In the genomic region with DNA sequence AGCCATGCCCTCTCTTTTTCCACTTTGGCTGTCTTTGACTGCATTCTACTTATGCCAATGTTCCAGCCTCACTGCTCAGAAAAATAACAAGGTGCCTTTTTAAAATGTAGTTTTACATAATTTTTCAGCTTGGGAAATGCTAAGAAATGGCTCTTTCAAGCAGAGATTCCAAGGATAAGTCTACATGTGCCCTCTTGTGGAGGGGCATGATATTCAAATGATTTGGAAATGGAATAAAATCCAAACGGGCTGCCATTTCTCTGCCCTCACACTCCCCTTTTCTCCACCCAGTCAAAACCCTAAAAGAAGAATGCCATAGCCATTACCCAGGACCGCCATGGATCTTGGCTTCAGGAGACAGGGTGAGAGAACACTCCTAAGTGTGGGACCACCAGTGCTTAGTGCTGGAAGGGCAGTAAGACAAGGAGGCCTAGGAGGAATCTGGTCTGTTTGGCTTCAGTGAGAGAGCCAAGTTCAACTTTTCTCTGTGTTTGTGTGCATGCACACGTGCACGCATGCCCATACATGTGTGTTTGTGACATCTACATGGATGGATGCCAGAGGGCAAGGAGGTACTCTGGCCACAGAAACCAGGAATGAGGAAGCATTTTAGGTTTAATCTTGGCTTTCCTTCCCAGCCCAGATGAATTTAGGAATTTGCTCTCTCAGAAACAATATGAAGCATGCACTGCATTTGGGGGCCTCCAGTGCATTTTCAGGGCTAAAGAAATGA, we compare ENCODE assay signal across 14 cellular contexts.
A peak's percentile ranks its signal among the peaks of the same experiment; 100 is the strongest.
DNase-seq lines count a peak whose midpoint lies in the region; ATAC-seq and TF ChIP-seq lines count a peak whose summit lies in the region.
"Had no signal": no experiment of that assay in that cellular context is flagged by ENCODE, and none has a peak within 500 bp of the region (broad histone marks: within the 10 kb centered on the region; RNA-seq: fewer than 3 reads in every experiment).

No MANE protein-coding gene starts in this region.

- no peaks in the 10 kb centered on the region for H4K20me1 ChIP-seq in osteoblast (ENCODE audit: insufficient read depth, low read length)

- H3K9me3 ChIP-seq in osteoblast (ENCODE audit: low read depth, low read length): no peaks in the 10 kb centered on the region
- H3K9me3 ChIP-seq in upper lobe of left lung: no peaks in the 10 kb centered on the region
- H3K9me3 ChIP-seq: vagina had no signal

- peaks cover 4% of the 10 kb centered on the region for H3K27me3 ChIP-seq in osteoblast (ENCODE audit: insufficient read depth, low read length)
- H3K27me3 ChIP-seq in upper lobe of left lung: no peaks in the 10 kb centered on the region
- H3K27me3 ChIP-seq: vagina had no signal

- TF ChIP-seq CTCF in osteoblast (IDR thresholded peaks at IDR 0.05; ENCODE audit: extremely low read depth, low read depth, low read length): peak; percentile 54
- no peak for TF ChIP-seq CTCF in upper lobe of left lung (IDR thresholded peaks at IDR 0.05)

- TF ChIP-seq POLR2A in upper lobe of left lung (IDR thresholded peaks at IDR 0.05): no peak

- H3K9me3 Mint-ChIP-seq in activated naive CD4-positive, alpha-beta T cell treated with anti-CD3 and anti-CD28 coated beads, Interleukin-2, amount 50 U/mL, for 72 hours: no peaks in the 10 kb centered on the region
- H3K9me3 Mint-ChIP-seq: activated T-cell treated with anti-CD3 and anti-CD28 coated beads, Interleukin-2, amount 50 U/mL, for 4 hours; memory B cell had no signal

- DNase-seq in GM03348 (ENCODE audit: low spot score) (peak; percentile 68), NCI-H748 (lab: John Stamatoyannopoulos, UW; ENCODE audit: unreplicated experiment) (peak; percentile 57), epidermal melanocyte (ENCODE audit: insufficient read length, low spot score) (peak; percentile 42), osteoblast (ENCODE audit: insufficient read length, low spot score, missing footprints) (no peak), upper lobe of left lung (no peak), T-helper 9 cell (no peak)
- no peak for DNase-seq in activated naive CD4-positive, alpha-beta T cell treated with anti-CD3 and anti-CD28 coated beads, Interleukin-2, amount 50 U/mL, for 72 hours (ENCODE audit: low spot score in 2 of 2)
- DNase-seq: activated T-cell treated with anti-CD3 and anti-CD28 coated beads, Interleukin-2, amount 50 U/mL, for 4 hours; effector CD4-positive, alpha-beta T cell; NCI-H1436 treated with DMSO at 0.1 percent for 48 hours; stimulated activated CD4-positive, alpha-beta T cell treated with anti-CD3 and anti-CD28 coated beads, Interleukin-4, amount 100 ng/mL, for 4 hours had no signal

- H3K4me1 ChIP-seq in osteoblast (ENCODE audit: insufficient read depth, low read length) (no peaks in the 10 kb centered on the region), upper lobe of left lung (no peaks in the 10 kb centered on the region)
- H3K4me1 ChIP-seq: vagina had no signal

- H3K79me2 ChIP-seq in osteoblast (ENCODE audit: insufficient read depth, low read length): no peaks in the 10 kb centered on the region

- H3K36me3 Mint-ChIP-seq in activated naive CD4-positive, alpha-beta T cell treated with anti-CD3 and anti-CD28 coated beads, Interleukin-2, amount 50 U/mL, for 72 hours: no peaks in the 10 kb centered on the region
- H3K36me3 Mint-ChIP-seq: memory B cell had no signal

- H3K36me3 ChIP-seq in osteoblast (ENCODE audit: insufficient read depth, low read length): no peaks in the 10 kb centered on the region
- no peaks in the 10 kb centered on the region for H3K36me3 ChIP-seq in upper lobe of left lung
- H3K36me3 ChIP-seq: vagina had no signal

- no peak overlapping the region for H3K4me2 ChIP-seq in osteoblast (ENCODE audit: insufficient read depth, low read length)

- no peak overlapping the region for H2AFZ ChIP-seq in osteoblast (ENCODE audit: low read length)

- H3K27ac Mint-ChIP-seq in activated naive CD4-positive, alpha-beta T cell treated with anti-CD3 and anti-CD28 coated beads, Interleukin-2, amount 50 U/mL, for 72 hours: no peak overlapping the region
- H3K27ac Mint-ChIP-seq: memory B cell had no signal

- TF ChIP-seq EP300 in upper lobe of left lung (IDR thresholded peaks at IDR 0.05): no peak

- H3K27ac ChIP-seq in osteoblast (ENCODE audit: low read depth, low read length) (no peak overlapping the region), upper lobe of left lung (no peak overlapping the region)
- H3K27ac ChIP-seq: vagina had no signal

- no peak for ATAC-seq in activated naive CD4-positive, alpha-beta T cell treated with anti-CD3 and anti-CD28 coated beads, Interleukin-2, amount 50 U/mL, for 72 hours
- ATAC-seq in HG02938 (IDR thresholded peaks at IDR 0.05; ENCODE audit: unreplicated experiment): no peak
- ATAC-seq in upper lobe of left lung (ENCODE audit: low FRiP score in 2 of 2): no peak
- ATAC-seq: activated T-cell treated with anti-CD3 and anti-CD28 coated beads, Interleukin-2, amount 50 U/mL, for 4 hours had no signal

- H3K4me3 ChIP-seq in osteoblast (ENCODE audit: insufficient read depth, low read length) (no peak overlapping the region), upper lobe of left lung (no peak overlapping the region)
- H3K4me3 ChIP-seq: vagina had no signal

- 61 to 73% methylated on average over 4 of the region's 4 CpGs for WGBS in upper lobe of left lung, 2 donors

Comparison
In these comparisons a context has a peak if more than half of its experiments do, and no peak if none do; other contexts are left out.
1. DNase-seq: peak in GM03348 (single experiment), NCI-H748 (single experiment) and epidermal melanocyte (single experiment); none in osteoblast (single experiment), activated naive CD4-positive, alpha-beta T cell treated with anti-CD3 and anti-CD28 coated beads, Interleukin-2, amount 50 U/mL, for 72 hours (0 of 2), upper lobe of left lung (0 of 2) and T-helper 9 cell (single experiment).